In the genomic region with DNA sequence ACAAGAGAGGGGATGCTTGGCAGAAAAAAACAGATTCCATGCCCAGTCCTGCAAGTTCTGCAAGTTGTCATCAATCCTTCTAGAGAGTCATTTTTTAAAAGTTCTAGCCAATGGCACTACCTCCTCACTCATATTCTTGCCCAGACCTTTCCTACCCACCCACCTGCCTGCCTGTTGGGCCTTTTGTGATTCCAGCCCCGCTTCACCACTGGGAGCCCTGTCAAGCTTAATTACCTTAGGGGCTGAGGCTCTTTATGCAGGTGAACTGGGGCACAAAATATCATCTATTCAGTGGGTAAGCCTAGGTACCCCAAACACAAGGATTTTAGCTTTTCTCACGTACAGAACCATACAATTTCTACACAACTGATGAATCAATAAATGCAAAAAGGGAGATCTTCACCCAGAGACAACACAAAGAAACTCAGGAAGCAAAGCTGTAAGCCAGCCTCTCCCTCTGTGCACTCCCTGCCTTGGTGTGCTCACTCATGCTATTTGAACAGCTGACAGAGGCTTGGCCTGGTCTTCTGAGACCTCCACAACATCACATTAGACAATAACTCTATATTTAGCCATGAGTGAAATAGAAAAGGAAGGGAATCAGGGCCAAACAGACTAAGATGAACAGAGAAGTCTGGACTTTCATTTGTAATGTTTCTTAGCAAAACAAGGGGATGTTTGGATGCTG, we compare ENCODE assay signal across 15 cellular contexts.
"Had no signal": no experiment of that assay in that cellular context is flagged by ENCODE, and none has a peak within 500 bp of the region (broad histone marks: within the 10 kb centered on the region; RNA-seq: fewer than 3 reads in every experiment).

No MANE protein-coding gene starts in this region.

- H3K4me3 Mint-ChIP-seq: activated naive CD4-positive, alpha-beta T cell treated with anti-CD3 and anti-CD28 coated beads, Interleukin-2, amount 50 U/mL, for 24 hours; stimulated activated naive B cell treated with anti-CD40 and anti-IgM and Interleukin-4, amounts not matched to agents 10 μg/mL and 1 μg/mL and 100 μg/mL, for 72 hours; T-helper 2 cell treated with Interferon-gamma antibody and Interleukin-4, amounts not matched to agents 5 μg/mL and 100 μg/mL, for 36 hours had no signal

- DNase-seq: activated CD4-positive, alpha-beta T cell treated with anti-CD3 and anti-CD28 coated beads, Interleukin-2, amount 50 U/mL, for 4 hours; activated CD4-positive, CD25-positive, alpha-beta regulatory T cell treated with anti-CD3 and anti-CD28 coated beads, Interleukin-2, amount 50 U/mL, for 72 hours; activated effector memory CD4-positive, alpha-beta T cell treated with Interleukin-2 at 50 U/mL for 16 hours; activated T-cell treated with anti-CD3 and anti-CD28 coated beads, Interleukin-2, amount 50 U/mL, for 1 hour; amniotic stem cell; brain microvascular endothelial cell; dermis blood vessel endothelial cell; hypothalamus; kidney glomerular epithelial cell; stimulated activated CD4-positive, alpha-beta T cell treated with anti-CD3 and anti-CD28 coated beads, Interleukin-1b, Interleukin-23, amount 100 ng/mL, for 48 hours; stimulated activated naive B cell treated with anti-CD40 and anti-IgM and Interleukin-4, amounts not matched to agents 10 μg/mL and 1 μg/mL and 100 μg/mL, for 72 hours; trophoblast cell had no signal

- H3K27me3 Mint-ChIP-seq: activated naive CD4-positive, alpha-beta T cell treated with anti-CD3 and anti-CD28 coated beads, Interleukin-2, amount 50 U/mL, for 24 hours; stimulated activated naive B cell treated with anti-CD40 and anti-IgM and Interleukin-4, amounts not matched to agents 10 μg/mL and 1 μg/mL and 100 μg/mL, for 72 hours had no signal

- H3K4me1 Mint-ChIP-seq: activated naive CD4-positive, alpha-beta T cell treated with anti-CD3 and anti-CD28 coated beads, Interleukin-2, amount 50 U/mL, for 24 hours; stimulated activated naive B cell treated with anti-CD40 and anti-IgM and Interleukin-4, amounts not matched to agents 10 μg/mL and 1 μg/mL and 100 μg/mL, for 72 hours had no signal

- H3K4me1 ChIP-seq: right atrium auricular region had no signal

- H3K27ac Mint-ChIP-seq: activated naive CD4-positive, alpha-beta T cell treated with anti-CD3 and anti-CD28 coated beads, Interleukin-2, amount 50 U/mL, for 24 hours; stimulated activated naive B cell treated with anti-CD40 and anti-IgM and Interleukin-4, amounts not matched to agents 10 μg/mL and 1 μg/mL and 100 μg/mL, for 72 hours; T-helper 2 cell treated with Interferon-gamma antibody and Interleukin-4, amounts not matched to agents 5 μg/mL and 100 μg/mL, for 36 hours had no signal

- H3K36me3 Mint-ChIP-seq: activated naive CD4-positive, alpha-beta T cell treated with anti-CD3 and anti-CD28 coated beads, Interleukin-2, amount 50 U/mL, for 24 hours; stimulated activated naive B cell treated with anti-CD40 and anti-IgM and Interleukin-4, amounts not matched to agents 10 μg/mL and 1 μg/mL and 100 μg/mL, for 72 hours had no signal

- H3K27me3 ChIP-seq: brain microvascular endothelial cell, right atrium auricular region had no signal

- H3K4me3 ChIP-seq: right atrium auricular region had no signal

- ATAC-seq: stimulated activated naive B cell treated with anti-CD40 and anti-IgM and Interleukin-4, amounts not matched to agents 10 μg/mL and 1 μg/mL and 100 μg/mL, for 72 hours had no signal

- H3K9me3 ChIP-seq: right atrium auricular region had no signal

- H3K27ac ChIP-seq: brain microvascular endothelial cell, right atrium auricular region had no signal

- H3K9me3 Mint-ChIP-seq: activated naive CD4-positive, alpha-beta T cell treated with anti-CD3 and anti-CD28 coated beads, Interleukin-2, amount 50 U/mL, for 24 hours; T-helper 2 cell treated with Interferon-gamma antibody and Interleukin-4, amounts not matched to agents 5 μg/mL and 100 μg/mL, for 36 hours had no signal

- H3K36me3 ChIP-seq: brain microvascular endothelial cell, right atrium auricular region had no signal
